Comparison of ENCODE assay signal across 16 cellular contexts in the genomic region with DNA sequence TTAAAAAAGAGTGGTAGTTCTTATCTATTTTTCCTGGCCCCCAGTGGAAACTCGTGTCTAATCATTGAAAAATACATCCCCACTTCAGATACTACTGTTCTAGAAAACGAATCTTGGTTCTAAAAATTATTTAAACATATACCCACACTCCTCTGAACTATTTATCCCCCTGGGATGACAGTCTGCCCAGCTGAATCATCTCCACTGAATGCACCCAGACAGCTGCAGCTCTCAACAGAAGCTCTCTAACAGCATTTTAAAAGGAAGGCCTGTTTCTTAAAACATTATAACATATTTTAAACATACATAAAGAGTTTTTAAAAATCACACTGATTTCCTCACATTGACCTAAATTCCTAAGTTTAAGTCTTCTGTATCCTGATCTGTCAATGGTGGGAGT.
"Had no signal": no experiment of that assay in that cellular context is flagged by ENCODE, and none has a peak within 500 bp of the region (broad histone marks: within the 10 kb centered on the region; RNA-seq: fewer than 3 reads in every experiment).

No MANE protein-coding gene starts in this region.

- H3K4me3 Mint-ChIP-seq: activated B cell treated with CpG ODN at 0.5 μM for 24 hours; activated CD4-positive, alpha-beta memory T cell treated with anti-CD3 and anti-CD28 coated beads for 36 hours; activated naive CD8-positive, alpha-beta T cell treated with anti-CD3 and anti-CD28 coated beads, Interleukin-2, amount 10 ng/mL, durations not matched to agents 7 days and 5 days; memory B cell; naive thymus-derived CD8-positive, alpha-beta T cell had no signal

- DNase-seq: activated B cell treated with CpG ODN at 0.5 μM for 24 hours; activated CD4-positive, alpha-beta memory T cell treated with anti-CD3 and anti-CD28 coated beads for 36 hours; activated CD4-positive, alpha-beta T cell treated with anti-CD3 and anti-CD28 coated beads for 4 hours; activated naive CD4-positive, alpha-beta T cell; activated naive CD8-positive, alpha-beta T cell treated with anti-CD3 and anti-CD28 coated beads, Interleukin-2, amount 10 ng/mL, durations not matched to agents 7 days and 5 days; activated T-cell treated with anti-CD3 and anti-CD28 coated beads for 4 hours; body of pancreas; colonic mucosa; heart left ventricle; left ventricle myocardium superior; mucosa of descending colon; naive thymus-derived CD8-positive, alpha-beta T cell; stimulated activated CD4-positive, alpha-beta T cell treated with anti-CD3 and anti-CD28 coated beads, Interleukin-2, amount 100 ng/mL, for 24 hours; stimulated activated naive CD4-positive, alpha-beta T cell treated with Interleukin-2 at 50 U/mL for 16 hours had no signal

- H3K27ac ChIP-seq: body of pancreas, colonic mucosa, heart left ventricle, thyroid gland had no signal

- H3K4me3 ChIP-seq: body of pancreas, colonic mucosa, heart left ventricle, mucosa of descending colon, thyroid gland had no signal

- H3K4me1 ChIP-seq: body of pancreas, colonic mucosa, heart left ventricle, thyroid gland had no signal

- H3K27ac Mint-ChIP-seq: activated B cell treated with CpG ODN at 0.5 μM for 24 hours; activated CD4-positive, alpha-beta memory T cell treated with anti-CD3 and anti-CD28 coated beads for 36 hours; activated naive CD8-positive, alpha-beta T cell treated with anti-CD3 and anti-CD28 coated beads, Interleukin-2, amount 10 ng/mL, durations not matched to agents 7 days and 5 days; memory B cell; naive thymus-derived CD8-positive, alpha-beta T cell had no signal

- H3K36me3 Mint-ChIP-seq: activated CD4-positive, alpha-beta memory T cell treated with anti-CD3 and anti-CD28 coated beads for 36 hours; activated naive CD8-positive, alpha-beta T cell treated with anti-CD3 and anti-CD28 coated beads, Interleukin-2, amount 10 ng/mL, durations not matched to agents 7 days and 5 days; memory B cell; naive thymus-derived CD8-positive, alpha-beta T cell had no signal

- H3K27me3 ChIP-seq: body of pancreas, colonic mucosa, heart left ventricle, thyroid gland had no signal

- H3K9me3 Mint-ChIP-seq: activated CD4-positive, alpha-beta memory T cell treated with anti-CD3 and anti-CD28 coated beads for 36 hours; activated naive CD8-positive, alpha-beta T cell treated with anti-CD3 and anti-CD28 coated beads, Interleukin-2, amount 10 ng/mL, durations not matched to agents 7 days and 5 days had no signal

- H3K4me1 Mint-ChIP-seq: activated B cell treated with CpG ODN at 0.5 μM for 24 hours; activated naive CD8-positive, alpha-beta T cell treated with anti-CD3 and anti-CD28 coated beads, Interleukin-2, amount 10 ng/mL, durations not matched to agents 7 days and 5 days; memory B cell; naive thymus-derived CD8-positive, alpha-beta T cell had no signal

- H3K9me3 ChIP-seq: body of pancreas, colonic mucosa, thyroid gland had no signal

- H3K27me3 Mint-ChIP-seq: activated B cell treated with CpG ODN at 0.5 μM for 24 hours; activated CD4-positive, alpha-beta memory T cell treated with anti-CD3 and anti-CD28 coated beads for 36 hours; activated naive CD8-positive, alpha-beta T cell treated with anti-CD3 and anti-CD28 coated beads, Interleukin-2, amount 10 ng/mL, durations not matched to agents 7 days and 5 days; memory B cell had no signal

- H3K36me3 ChIP-seq: colonic mucosa, heart left ventricle, thyroid gland had no signal
